ENCODE assay signal across 21 cellular contexts in genomic region chr7:96174812-96175211, GRCh38.
A peak's percentile ranks its signal among the peaks of the same experiment; 100 is the strongest.
DNase-seq lines count a peak whose midpoint lies in the region; ATAC-seq and TF ChIP-seq lines count a peak whose summit lies in the region.
"Had no signal": no experiment of that assay in that cellular context is flagged by ENCODE, and none has a peak within 500 bp of the region (broad histone marks: within the 10 kb centered on the region; RNA-seq: fewer than 3 reads in every experiment).

No MANE protein-coding gene starts in this region.

- ATAC-seq in PC-3 = no peak
- ATAC-seq: heart right ventricle, Right ventricle myocardium inferior had no signal

- H3K27ac ChIP-seq in dorsolateral prefrontal cortex (peak overlapping the region in 54 of 59 donors; percentile 2 to 91 (median 76)), mesendoderm (ENCODE audit: low read depth, low read length) (no peak overlapping the region), tibial artery (no peak overlapping the region), PC-3 (ENCODE audit: low read length) (no peak overlapping the region)
- H3K27ac ChIP-seq: heart right ventricle, prostate gland had no signal

- H3K4me3 ChIP-seq in dorsolateral prefrontal cortex = no peak overlapping the region
- no peak overlapping the region for H3K4me3 ChIP-seq in mesendoderm (ENCODE audit: low read length)
- no peak overlapping the region for H3K4me3 ChIP-seq in tibial artery
- H3K4me3 ChIP-seq in PC-3 (ENCODE audit: low read length) = no peak overlapping the region
- H3K4me3 ChIP-seq: heart right ventricle, prostate gland had no signal

- H3K56ac ChIP-seq in mesendoderm (ENCODE audit: low read length) = no peak overlapping the region

- H2BK15ac ChIP-seq in mesendoderm (replicated peaks; ENCODE audit: low read depth) = no peak overlapping the region

- H3K9me2 ChIP-seq in PC-3 (replicated peaks; ENCODE audit: low read length) = no peaks in the 10 kb centered on the region

- H4K5ac ChIP-seq in mesendoderm (ENCODE audit: low read length) = no peak overlapping the region

- no peak overlapping the region for H3K18ac ChIP-seq in mesendoderm (ENCODE audit: low read length)

- POLR2A ChIA-PET in PC-3 (lab: Charles Lee; ENCODE audit: unreplicated experiment) = no interaction called here

- no peak overlapping the region for H3K23ac ChIP-seq in mesendoderm (ENCODE audit: low read length)

- H3K79me2 ChIP-seq in mesendoderm (ENCODE audit: control insufficient read depth, insufficient read depth, low read length) (no peaks in the 10 kb centered on the region), PC-3 (ENCODE audit: low read length) (no peaks in the 10 kb centered on the region)

- TF ChIP-seq CTCF in dorsolateral prefrontal cortex (IDR thresholded peaks at IDR 0.05 in 54 of 56, conservative IDR thresholded peaks at IDR 0.05 in 2 of 56; ENCODE audit: low read depth in 1 of 56, partially characterized antibody in 56 of 56) (no peak), tibial artery (IDR thresholded peaks at IDR 0.05) (no peak), PC-3 (conservative IDR thresholded peaks at IDR 0.05; ENCODE audit: low read depth, low read length) (no peak)

- H3K4me2 ChIP-seq in mesendoderm (ENCODE audit: low read length) (no peak overlapping the region), PC-3 (ENCODE audit: low read length) (no peak overlapping the region)

- H2AK5ac ChIP-seq in mesendoderm (ENCODE audit: low read length) = no peak overlapping the region

- H3K9me3 ChIP-seq in tibial artery = no peaks in the 10 kb centered on the region
- H3K9me3 ChIP-seq in PC-3 (ENCODE audit: low read length) = no peaks in the 10 kb centered on the region
- H3K9me3 ChIP-seq: heart right ventricle, prostate gland had no signal

- no TSS peak for BruUV-seq in PC-3 (replicated peaks; lab: Mats Ljungman, UMichigan)

- H2BK5ac ChIP-seq in mesendoderm (ENCODE audit: low read length) = no peak overlapping the region

- H3K36me3 ChIP-seq in mesendoderm (ENCODE audit: control insufficient read depth, insufficient read depth, low read length) (peaks cover 3% of the 10 kb centered on the region), tibial artery (peaks cover 0 to 56% (median 23%) of the 10 kb centered on the region in 3 donors), PC-3 (ENCODE audit: low read depth, low read length) (peaks cover 6% of the 10 kb centered on the region; the same call in 1 of the 2 replicates)

- H3F3A ChIP-seq in PC-3 (ENCODE audit: low read length, unreplicated experiment) = no peaks in the 10 kb centered on the region

- peaks cover 4% of the 10 kb centered on the region for H3K4me1 ChIP-seq in mesendoderm (ENCODE audit: control insufficient read depth, low read depth, low read length)
- peaks cover 0 to 1% (median 0%) of the 10 kb centered on the region in 4 donors for H3K4me1 ChIP-seq in tibial artery
- peaks cover 11% of the 10 kb centered on the region; the same call in 1 of the 2 replicates for H3K4me1 ChIP-seq in PC-3 (ENCODE audit: insufficient read depth, low read length)
- H3K4me1 ChIP-seq: heart right ventricle, prostate gland had no signal

- no peak overlapping the region for H3K4ac ChIP-seq in mesendoderm (ENCODE audit: low read depth, low read length)

- CTCF ChIA-PET in PC-3 (lab: Charles Lee) = no interaction called here

- H3K27me3 ChIP-seq in dorsolateral prefrontal cortex (no peaks in the 10 kb centered on the region), mesendoderm (ENCODE audit: insufficient read depth, low read length, poor library complexity) (no peaks in the 10 kb centered on the region), tibial artery (no peaks in the 10 kb centered on the region), PC-3 (ENCODE audit: low read length) (no peaks in the 10 kb centered on the region)
- H3K27me3 ChIP-seq: heart right ventricle had no signal

- no peaks in the 10 kb centered on the region for H3K79me1 ChIP-seq in mesendoderm (ENCODE audit: low read length)

- no peak overlapping the region for H4K8ac ChIP-seq in mesendoderm (ENCODE audit: low read depth, low read length)

- no peaks in the 10 kb centered on the region for H4K20me1 ChIP-seq in PC-3 (ENCODE audit: low read length)

- no peak overlapping the region for H2AFZ ChIP-seq in PC-3 (ENCODE audit: low read length)

- no peak overlapping the region for H2BK120ac ChIP-seq in mesendoderm (ENCODE audit: low read depth, low read length)

- no CpG with 5 or more reads among the region's 4 CpGs for WGBS in mesendoderm (ENCODE audit: extremely low coverage, insufficient coverage, low lambda C conversion rate)

- intact Hi-C loops in dorsolateral prefrontal cortex (cut with DNase I) (loop anchor here in 1 of 2 donors (5.0 kb wide), 2 partner anchors 122 to 147 kb away; partner anchors contain the start of gene SLC25A13), tibial artery (cut with DNase I; ENCODE audit: low total_unique reads) (no loop called here), PC-3 (cut with micrococcal nuclease) (no loop called here)

- peak; percentile 60 for DNase-seq in DMS53 (lab: John Stamatoyannopoulos, UW)
- DNase-seq in NCI-H146 (lab: John Stamatoyannopoulos, UW) = peak; percentile 92
- no peak for DNase-seq in dorsolateral prefrontal cortex
- peak; percentile 18 for DNase-seq in mesendoderm
- DNase-seq in tibial artery = no peak
- no peak for DNase-seq in activated CD4-positive, alpha-beta T cell treated with anti-CD3 and anti-CD28 coated beads for 4 hours
- DNase-seq in activated naive CD4-positive, alpha-beta T cell treated with Interleukin-2 at 50 U/mL for 16 hours = no peak
- no peak for DNase-seq in PC-3
- DNase-seq: ACHN; activated CD4-positive, alpha-beta T cell treated with anti-CD3 and anti-CD28 coated beads for 1 hour; activated CD8-positive, alpha-beta memory T cell treated with anti-CD3 and anti-CD28 coated beads for 24 hours; activated naive CD4-positive, alpha-beta T cell treated with anti-CD3 and anti-CD28 coated beads, Interleukin-2, amount 50 U/mL, for 16 hours; aorta; central memory CD4-positive, alpha-beta T cell; DMS 273 treated with DMSO at 0.1 percent for 48 hours; heart right ventricle; NCI-H1048; NCI-H526; SW 1271 had no signal

- H3K9ac ChIP-seq in mesendoderm (ENCODE audit: low read length) = no peak overlapping the region
- no peak overlapping the region for H3K9ac ChIP-seq in PC-3 (ENCODE audit: low read length)

Comparison
In these comparisons a context has a peak if more than half of its experiments do, and no peak if none do; other contexts are left out.
1. DNase-seq: peak in DMS53 (single experiment), NCI-H146 (single experiment) and mesendoderm (single experiment); none in dorsolateral prefrontal cortex (0 of 10), tibial artery (0 of 2), activated CD4-positive, alpha-beta T cell treated with anti-CD3 and anti-CD28 coated beads for 4 hours (0 of 2), activated naive CD4-positive, alpha-beta T cell treated with Interleukin-2 at 50 U/mL for 16 hours (single experiment) and PC-3 (single experiment).
2. H3K27ac ChIP-seq: peak in dorsolateral prefrontal cortex (54 of 59); none in mesendoderm (single experiment), tibial artery (0 of 2) and PC-3 (single experiment).